ENCODE assay signal across 9 cellular contexts in genomic region chr4:164700471-164700870, GRCh38. TPM values are rescaled to one million over a fixed set of nuclear protein-coding genes. Genes with fewer than 3 reads are reported as not detected.
DNase-seq lines count a peak whose midpoint lies in the region; ATAC-seq, FAIRE-seq and TF ChIP-seq lines count a peak whose summit lies in the region.
"Had no signal": no experiment of that assay in that cellular context is flagged by ENCODE, and none has a peak within 500 bp of the region (broad histone marks: within the 10 kb centered on the region; RNA-seq: fewer than 3 reads in every experiment).

No MANE protein-coding gene starts in this region.

- CTCF ChIA-PET in K562 (lab: Yijun Ruan, JAX; ENCODE audit: low intra/inter-chr PET ratio), result no interaction called here

- H3K36me3 ChIP-seq in K562 (ENCODE audit: control insufficient read depth, insufficient read depth, low read length) (no peaks in the 10 kb centered on the region), small intestine (ENCODE audit: control insufficient read depth in 2 of 2, insufficient read depth in 2 of 2, low read length in 2 of 2) (no peaks in the 10 kb centered on the region)
- H3K36me3 ChIP-seq: left lung had no signal

- intact Hi-C loops in K562 (cut with micrococcal nuclease) (no loop called here), lower leg skin (cut with DNase I; ENCODE audit: low total_unique reads) (no loop called here)

- H3K9ac ChIP-seq in K562 (ENCODE audit: insufficient read depth in 1 of 2, low read depth in 2 of 2, low read length in 2 of 2), result no peak overlapping the region

- H3K9me1 ChIP-seq in K562 (ENCODE audit: control insufficient read depth, insufficient read depth, low read length), result no peaks in the 10 kb centered on the region

- H3K4me1 ChIP-seq in K562 (replicated peaks in 1 of 2; ENCODE audit: control insufficient read depth in 2 of 2, insufficient read depth in 2 of 2, low read length in 2 of 2), result no peaks in the 10 kb centered on the region
- no peaks in the 10 kb centered on the region for H3K4me1 ChIP-seq in small intestine (ENCODE audit: control insufficient read depth in 2 of 2, insufficient read depth in 1 of 2, low read depth in 1 of 2, low read length in 1 of 2)
- H3K4me1 ChIP-seq: left lung had no signal

- H3K4me3 ChIP-seq in K562 (no peak overlapping the region), small intestine (ENCODE audit: low read depth in 1 of 2, low read length in 2 of 2) (no peak overlapping the region), lower leg skin (ENCODE audit: low read depth, poor library complexity, severe bottlenecking) (no peak overlapping the region)
- H3K4me3 ChIP-seq: left lung had no signal

- TF ChIP-seq CTCF in K562 (IDR thresholded peaks at IDR 0.05 in 2 of 3, conservative IDR thresholded peaks at IDR 0.05 in 1 of 3; ENCODE audit: insufficient read depth in 2 of 3, low read depth in 1 of 3, low read length in 3 of 3) (peak; percentile 24 to 51 (median 35); a peak in 5 of 6 replicates), lower leg skin (IDR thresholded peaks at IDR 0.05) (no peak)

- peak; percentile 11 for DNase-seq in activated CD4-positive, alpha-beta T cell treated with anti-CD3 and anti-CD28 coated beads for 48 hours
- DNase-seq in activated CD4-positive, alpha-beta T cell treated with anti-CD3 and anti-CD28 coated beads, Interleukin-2, amount 50 U/mL, for 1 hour, result no peak
- DNase-seq in KBM-7 (peak; percentile 46), K562 (ENCODE audit: extremely low read depth in 1 of 4, low spot score in 3 of 4) (peak in 2 of 4 experiments; percentile 3 to 44), small intestine (peak; percentile 12), SW 1271 (lab: John Stamatoyannopoulos, UW) (no peak), lower leg skin (ENCODE audit: low spot score in 2 of 2) (no peak)

- TF ChIP-seq POLR2A in K562 (conservative IDR thresholded peaks at IDR 0.05), result no peak
- no peak for TF ChIP-seq POLR2A in lower leg skin (IDR thresholded peaks at IDR 0.05)

- H3K79me2 ChIP-seq in K562 (ENCODE audit: control insufficient read depth, insufficient read depth, low read length), result no peaks in the 10 kb centered on the region

- H4K20me1 ChIP-seq in K562 (replicated peaks; ENCODE audit: control insufficient read depth, insufficient read depth, low read length), result no peaks in the 10 kb centered on the region

- ATAC-seq in K562 (peak; percentile 76), HG03442 (IDR thresholded peaks at IDR 0.05; ENCODE audit: unreplicated experiment) (no peak)
- ATAC-seq: left lung had no signal

- no peak overlapping the region for H2AFZ ChIP-seq in K562 (ENCODE audit: low read depth, low read length)

- FAIRE-seq in K562 (lab: Jason Lieb, UNC) (no peak), small intestine (lab: Jason Lieb, UNC) (no peak)

- in situ Hi-C loops in KBM-7 (cut with MboI; ENCODE audit: low pct_unique_long_range_greater_than_20kb, low sequenced_read_pairs), result no loop called here
- in situ Hi-C loops in K562 (cut with MboI), result no loop called here

- no TSS peak for BruUV-seq in K562 (replicated peaks; lab: Mats Ljungman, UMichigan)

- H3K27me3 ChIP-seq in K562 (ENCODE audit: control insufficient read depth in 2 of 2, insufficient read depth in 2 of 2, low read length in 2 of 2) (no peaks in the 10 kb centered on the region), small intestine (ENCODE audit: control insufficient read depth in 2 of 2, insufficient read depth in 2 of 2, low read length in 2 of 2) (no peaks in the 10 kb centered on the region)
- H3K27me3 ChIP-seq: left lung had no signal

- peak in 1 of 2 experiments; percentile 20; a peak in 1 of 4 replicates for TF ChIP-seq RAD21 in K562 (CRISPR knock-in tag; conservative IDR thresholded peaks at IDR 0.05 in 1 of 2, IDR thresholded peaks at IDR 0.05 in 1 of 2)

- no peak overlapping the region for H3K27ac ChIP-seq in K562 (ENCODE audit: extremely low read depth, low read depth, low read length)
- H3K27ac ChIP-seq in small intestine (ENCODE audit: low read depth in 1 of 2, low read length in 1 of 2), result no peak overlapping the region
- H3K27ac ChIP-seq: left lung had no signal

- no peaks in the 10 kb centered on the region for H3K9me3 ChIP-seq in K562 (replicated peaks; ENCODE audit: control insufficient read depth, insufficient read depth, low read depth, low read length)
- no peaks in the 10 kb centered on the region for H3K9me3 ChIP-seq in small intestine (ENCODE audit: control insufficient read depth, low read depth)
- H3K9me3 ChIP-seq: left lung had no signal

- no peak for TF ChIP-seq EP300 in K562 (IDR thresholded peaks at IDR 0.05; ENCODE audit: low read length)

- no peak overlapping the region for H3K4me2 ChIP-seq in K562 (ENCODE audit: insufficient read depth, low read length)

- POLR2A ChIA-PET in K562 (lab: Yijun Ruan, JAX), result interaction anchor here (0.6 kb wide), 1 partner anchor 211 kb away, joined by 4 read pairs; no protein-coding TSS in a partner anchor

- 2% methylated on average over 9 of the region's 10 CpGs for WGBS in K562 (ENCODE audit: insufficient coverage, low coverage, missing lambda C conversion rate)
- WGBS in small intestine, 3 donors, result 57 to 66% (median 64%) methylated on average over 9 to 10 of the region's 10 CpGs
- WGBS in lower leg skin, 2 donors, result 55 to 58% methylated on average over 9 to 10 of the region's 10 CpGs

TF ChIP-seq in K562, 482 proteins besides CTCF, POLR2A, EP300 and RAD21:
- TF ChIP-seq ZNF311 (CRISPR knock-in tag; IDR thresholded peaks at IDR 0.05), result no peak
- no peak for TF ChIP-seq RERE (CRISPR knock-in tag; IDR thresholded peaks at IDR 0.05; ENCODE audit: borderline replicate concordance)
- TF ChIP-seq IRF1 (CRISPR knock-in tag; IDR thresholded peaks at IDR 0.05; ENCODE audit: borderline replicate concordance), result no peak

RNA-seq across cellular contexts. Expression of gene SMIM31, which starts 53.5 kb away (rescaled TPM):
- total RNA-seq in K562 (2011; cell fraction: chromatin; rRNA removed; ENCODE audit: low replicate concordance), result not detected in 2 replicates
- total RNA-seq in K562 (2011; cell fraction: nucleolus; rRNA removed), result not detected in 2 replicates
- not detected in 2 replicates for total RNA-seq in K562 (2011; cell fraction: nucleoplasm; rRNA removed)
- total RNA-seq in K562 (2014; rRNA removed), result not detected in 2 replicates
- not detected in 2 replicates for total RNA-seq in K562 (2014; rRNA removed; fragmentation: Illumina TruSeq; extraction: Trizol)
- total RNA-seq in K562 (2015; rRNA removed; fragmentation: Illumina TruSeq; extraction: Trizol), result not detected in 2 replicates
- total RNA-seq in K562 (2021), result not detected in 2 replicates
- not detected in 2 replicates for polyA plus RNA-seq in K562 (2011; rRNA removed)
- polyA plus RNA-seq in K562 (2011; cell fraction: cytosol; rRNA removed), result not detected in 2 replicates
- not detected in 2 replicates for polyA plus RNA-seq in K562 (2011; cell fraction: nucleus; rRNA removed)
- not detected in 2 replicates for polyA plus RNA-seq in K562 (2012)
- polyA plus RNA-seq in K562 (2014; fragmentation: Illumina TruSeq; extraction: Trizol), result not detected in 2 replicates
- not detected for polyA plus RNA-seq in K562 (2014; fragmentation: Nextera tagmentation; extraction: Ambion mirVana)
- not detected in 2 replicates for polyA plus RNA-seq in K562 (2014; rRNA removed)
- not detected in 2 replicates for polyA minus RNA-seq in K562 (2011; rRNA and poly(A)+ RNA removed)
- not detected in 2 replicates for polyA minus RNA-seq in K562 (2011; cell fraction: cytosol; rRNA and poly(A)+ RNA removed)
- polyA minus RNA-seq in K562 (2011; cell fraction: nucleus; rRNA and poly(A)+ RNA removed), result not detected in 2 replicates
- 10 to 100 TPM; 16.7 to 86.1 (median 44.6) TPM for polyA plus RNA-seq in small intestine
- total RNA-seq in lower leg skin, result not detected

Comparison
In these comparisons a context has a peak if more than half of its experiments do, and no peak if none do; other contexts are left out.
1. DNase-seq: peak in activated CD4-positive, alpha-beta T cell treated with anti-CD3 and anti-CD28 coated beads for 48 hours (single experiment), KBM-7 (single experiment) and small intestine (single experiment); none in activated CD4-positive, alpha-beta T cell treated with anti-CD3 and anti-CD28 coated beads, Interleukin-2, amount 50 U/mL, for 1 hour (single experiment), SW 1271 (0 of 2) and lower leg skin (0 of 2).
2. CTCF ChIP-seq: peak in K562 (3 of 3); none in lower leg skin (0 of 3).